In the genomic region with DNA sequence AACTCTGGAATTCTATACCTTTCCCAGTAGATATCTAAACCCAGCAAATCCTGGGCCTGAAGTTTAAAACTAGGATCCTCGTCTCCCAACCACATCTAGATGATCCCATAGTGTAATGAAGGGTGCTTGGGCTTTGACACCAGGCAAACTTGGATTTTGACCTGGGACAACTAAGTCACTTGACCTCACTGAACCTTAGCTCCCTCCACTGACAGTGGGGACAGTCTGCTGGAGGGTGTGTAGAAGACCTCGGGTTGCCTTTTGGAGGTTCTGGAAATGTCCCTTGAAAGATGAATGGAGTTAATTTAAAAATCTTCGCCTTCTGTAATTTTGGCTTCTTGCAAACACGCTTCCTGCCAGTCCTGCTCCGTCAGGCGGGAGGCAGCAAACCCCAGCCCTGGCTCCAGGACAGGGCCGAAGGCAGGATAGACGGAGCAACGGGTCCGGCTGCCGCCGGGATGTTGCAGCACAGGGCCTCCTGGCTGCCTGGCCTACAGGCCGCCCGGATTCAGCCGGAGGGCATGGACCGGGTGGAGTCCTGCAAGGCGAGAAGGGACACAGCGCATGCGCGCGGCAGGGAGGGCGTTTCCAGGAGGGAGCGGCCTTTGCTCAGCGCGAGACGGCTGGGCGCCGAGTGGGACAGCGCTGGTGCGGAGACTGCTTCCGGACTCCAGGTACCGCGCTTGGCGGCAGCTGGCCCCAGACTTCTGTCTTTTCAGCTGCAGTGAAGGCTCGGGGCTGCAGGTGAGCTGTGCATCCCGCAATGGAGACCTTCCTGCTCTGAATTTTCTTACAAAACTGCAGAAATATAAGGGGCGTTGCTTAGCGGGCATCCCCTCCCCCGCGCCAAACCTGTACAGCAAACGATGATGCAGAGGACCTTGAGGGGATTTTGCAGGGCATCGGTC, we compare ENCODE assay signal across 1 cellular context.
TF ChIP-seq lines count a peak whose summit lies in the region.

A gene with protein sequence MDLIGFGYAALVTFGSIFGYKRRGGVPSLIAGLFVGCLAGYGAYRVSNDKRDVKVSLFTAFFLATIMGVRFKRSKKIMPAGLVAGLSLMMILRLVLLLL (plus strand): TSS at position 612 of the 908 bp plus-strand sequence. CDS start 5,990 bp downstream, outside the sequence.

TF ChIP-seq in HepG2, 621 proteins besides CTCF, POLR2A, EP300 and RAD21 (continued from another document and continues in another):
- TF ChIP-seq, protein P1, sequence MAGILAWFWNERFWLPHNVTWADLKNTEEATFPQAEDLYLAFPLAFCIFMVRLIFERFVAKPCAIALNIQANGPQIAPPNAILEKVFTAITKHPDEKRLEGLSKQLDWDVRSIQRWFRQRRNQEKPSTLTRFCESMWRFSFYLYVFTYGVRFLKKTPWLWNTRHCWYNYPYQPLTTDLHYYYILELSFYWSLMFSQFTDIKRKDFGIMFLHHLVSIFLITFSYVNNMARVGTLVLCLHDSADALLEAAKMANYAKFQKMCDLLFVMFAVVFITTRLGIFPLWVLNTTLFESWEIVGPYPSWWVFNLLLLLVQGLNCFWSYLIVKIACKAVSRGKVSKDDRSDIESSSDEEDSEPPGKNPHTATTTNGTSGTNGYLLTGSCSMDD (CRISPR knock-in tag; IDR thresholded peaks at IDR 0.05): 0 out of 2 replicates have a peak, but pooled peaks have one; percentile 83
- TF ChIP-seq, protein P2, sequence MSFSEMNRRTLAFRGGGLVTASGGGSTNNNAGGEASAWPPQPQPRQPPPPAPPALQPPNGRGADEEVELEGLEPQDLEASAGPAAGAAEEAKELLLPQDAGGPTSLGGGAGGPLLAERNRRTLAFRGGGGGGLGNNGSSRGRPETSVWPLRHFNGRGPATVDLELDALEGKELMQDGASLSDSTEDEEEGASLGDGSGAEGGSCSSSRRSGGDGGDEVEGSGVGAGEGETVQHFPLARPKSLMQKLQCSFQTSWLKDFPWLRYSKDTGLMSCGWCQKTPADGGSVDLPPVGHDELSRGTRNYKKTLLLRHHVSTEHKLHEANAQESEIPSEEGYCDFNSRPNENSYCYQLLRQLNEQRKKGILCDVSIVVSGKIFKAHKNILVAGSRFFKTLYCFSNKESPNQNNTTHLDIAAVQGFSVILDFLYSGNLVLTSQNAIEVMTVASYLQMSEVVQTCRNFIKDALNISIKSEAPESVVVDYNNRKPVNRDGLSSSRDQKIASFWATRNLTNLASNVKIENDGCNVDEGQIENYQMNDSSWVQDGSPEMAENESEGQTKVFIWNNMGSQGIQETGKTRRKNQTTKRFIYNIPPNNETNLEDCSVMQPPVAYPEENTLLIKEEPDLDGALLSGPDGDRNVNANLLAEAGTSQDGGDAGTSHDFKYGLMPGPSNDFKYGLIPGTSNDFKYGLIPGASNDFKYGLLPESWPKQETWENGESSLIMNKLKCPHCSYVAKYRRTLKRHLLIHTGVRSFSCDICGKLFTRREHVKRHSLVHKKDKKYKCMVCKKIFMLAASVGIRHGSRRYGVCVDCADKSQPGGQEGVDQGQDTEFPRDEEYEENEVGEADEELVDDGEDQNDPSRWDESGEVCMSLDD (CRISPR knock-in tag; IDR thresholded peaks at IDR 0.05; ENCODE audit: borderline replicate concordance): peak; percentile 65; the same call in 1 of the 2 replicates
- TF ChIP-seq ZBTB21 (CRISPR knock-in tag; IDR thresholded peaks at IDR 0.05) (no peak), ZNF354B (CRISPR knock-in tag; IDR thresholded peaks at IDR 0.05) (0 out of 2 replicates have a peak, but pooled peaks have one; percentile 73), GATA4 (IDR thresholded peaks at IDR 0.05; ENCODE audit: borderline replicate concordance, low read depth) (peak; percentile 83; the same call in 1 of the 2 replicates), ZNF20 (CRISPR knock-in tag; IDR thresholded peaks at IDR 0.05) (peak; percentile 71; the same call in 1 of the 2 replicates), PRMT3 (CRISPR knock-in tag; IDR thresholded peaks at IDR 0.05; ENCODE audit: borderline replicate concordance, low read depth) (no peak), ISL2 (CRISPR knock-in tag; IDR thresholded peaks at IDR 0.05) (peak; percentile 74; the same call in 1 of the 2 replicates), ZNF12 (CRISPR knock-in tag; IDR thresholded peaks at IDR 0.05) (no peak; the same call in 1 of the 2 replicates), ZNF253 (CRISPR knock-in tag; IDR thresholded peaks at IDR 0.05; ENCODE audit: borderline replicate concordance) (peak; percentile 20; the same call in 1 of the 2 replicates), SALL1 (CRISPR knock-in tag; IDR thresholded peaks at IDR 0.05) (peak; percentile 92), ZNF629 (CRISPR knock-in tag; conservative IDR thresholded peaks at IDR 0.05) (no peak; the same call in 1 of the 2 replicates), KLF15 (CRISPR knock-in tag; IDR thresholded peaks at IDR 0.05; ENCODE audit: borderline replicate concordance) (0 out of 2 replicates have a peak, but pooled peaks have one; percentile 81), FOXK2 (IDR thresholded peaks at IDR 0.05) (no peak), ZNF543 (CRISPR knock-in tag; IDR thresholded peaks at IDR 0.05) (peak; percentile 17; the same call in 1 of the 2 replicates), KLF9 (CRISPR knock-in tag; IDR thresholded peaks at IDR 0.05; ENCODE audit: low read depth) (no peak), KDM1A (CRISPR knock-in tag; IDR thresholded peaks at IDR 0.05) (peak; percentile 15; the same call in 1 of the 2 replicates), ATM (IDR thresholded peaks at IDR 0.05; ENCODE audit: borderline replicate concordance) (no peak), CHD4 (IDR thresholded peaks at IDR 0.05; ENCODE audit: borderline replicate concordance, low read length) (no peak), ELF1 (CRISPR knock-in tag; IDR thresholded peaks at IDR 0.05) (peak; percentile 90), ZNF329 (CRISPR knock-in tag; IDR thresholded peaks at IDR 0.05; ENCODE audit: low read depth) (peak; percentile 82; the same call in 1 of the 2 replicates), ZNF546 (CRISPR knock-in tag; conservative IDR thresholded peaks at IDR 0.05) (peak; percentile 87; the same call in 1 of the 2 replicates), KLF11 (CRISPR knock-in tag; IDR thresholded peaks at IDR 0.05) (peak; percentile 84), ZNF331 (CRISPR knock-in tag; IDR thresholded peaks at IDR 0.05) (peak; percentile 92; the same call in 1 of the 2 replicates), SP1 (IDR thresholded peaks at IDR 0.05) (no peak), SP1 (CRISPR knock-in tag; IDR thresholded peaks at IDR 0.05) (peak; percentile 84), SNAPC2 (CRISPR knock-in tag; IDR thresholded peaks at IDR 0.05) (peak; percentile 29; the same call in 1 of the 2 replicates), ZNF431 (CRISPR knock-in tag; IDR thresholded peaks at IDR 0.05; ENCODE audit: borderline replicate concordance, low read depth) (peak; percentile 55), ELF4 (CRISPR knock-in tag; IDR thresholded peaks at IDR 0.05; ENCODE audit: borderline replicate concordance) (no peak), ZSCAN30 (CRISPR knock-in tag; IDR thresholded peaks at IDR 0.05) (0 out of 2 replicates have a peak, but pooled peaks have one; percentile 86), ARNT (IDR thresholded peaks at IDR 0.05) (no peak), SNAI1 (CRISPR knock-in tag; IDR thresholded peaks at IDR 0.05; ENCODE audit: borderline replicate concordance) (0 out of 2 replicates have a peak, but pooled peaks have one; percentile 51), TAF15 (IDR thresholded peaks at IDR 0.05; ENCODE audit: low read depth, low read length, poor library complexity, severe bottlenecking) (peak; percentile 91), ZNF768 (CRISPR knock-in tag; IDR thresholded peaks at IDR 0.05) (peak; percentile 89), BCL6 (CRISPR knock-in tag; IDR thresholded peaks at IDR 0.05) (peak; percentile 72), PCBP1 (IDR thresholded peaks at IDR 0.05; ENCODE audit: borderline replicate concordance, low read depth, low read length) (no peak), ZNF746 (CRISPR knock-in tag; IDR thresholded peaks at IDR 0.05) (no peak), ZBTB42 (CRISPR knock-in tag; IDR thresholded peaks at IDR 0.05) (no peak), ZNF44 (CRISPR knock-in tag; IDR thresholded peaks at IDR 0.05) (0 out of 2 replicates have a peak, but pooled peaks have one; percentile 34), ZNF205 (CRISPR knock-in tag; IDR thresholded peaks at IDR 0.05) (peak; percentile 81; the same call in 1 of the 2 replicates)
- TF ChIP-seq, protein P3, sequence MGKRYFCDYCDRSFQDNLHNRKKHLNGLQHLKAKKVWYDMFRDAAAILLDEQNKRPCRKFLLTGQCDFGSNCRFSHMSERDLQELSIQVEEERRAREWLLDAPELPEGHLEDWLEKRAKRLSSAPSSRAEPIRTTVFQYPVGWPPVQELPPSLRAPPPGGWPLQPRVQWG (CRISPR knock-in tag; IDR thresholded peaks at IDR 0.05; ENCODE audit: borderline replicate concordance, low read depth): no peak
- TF ChIP-seq, protein P4, sequence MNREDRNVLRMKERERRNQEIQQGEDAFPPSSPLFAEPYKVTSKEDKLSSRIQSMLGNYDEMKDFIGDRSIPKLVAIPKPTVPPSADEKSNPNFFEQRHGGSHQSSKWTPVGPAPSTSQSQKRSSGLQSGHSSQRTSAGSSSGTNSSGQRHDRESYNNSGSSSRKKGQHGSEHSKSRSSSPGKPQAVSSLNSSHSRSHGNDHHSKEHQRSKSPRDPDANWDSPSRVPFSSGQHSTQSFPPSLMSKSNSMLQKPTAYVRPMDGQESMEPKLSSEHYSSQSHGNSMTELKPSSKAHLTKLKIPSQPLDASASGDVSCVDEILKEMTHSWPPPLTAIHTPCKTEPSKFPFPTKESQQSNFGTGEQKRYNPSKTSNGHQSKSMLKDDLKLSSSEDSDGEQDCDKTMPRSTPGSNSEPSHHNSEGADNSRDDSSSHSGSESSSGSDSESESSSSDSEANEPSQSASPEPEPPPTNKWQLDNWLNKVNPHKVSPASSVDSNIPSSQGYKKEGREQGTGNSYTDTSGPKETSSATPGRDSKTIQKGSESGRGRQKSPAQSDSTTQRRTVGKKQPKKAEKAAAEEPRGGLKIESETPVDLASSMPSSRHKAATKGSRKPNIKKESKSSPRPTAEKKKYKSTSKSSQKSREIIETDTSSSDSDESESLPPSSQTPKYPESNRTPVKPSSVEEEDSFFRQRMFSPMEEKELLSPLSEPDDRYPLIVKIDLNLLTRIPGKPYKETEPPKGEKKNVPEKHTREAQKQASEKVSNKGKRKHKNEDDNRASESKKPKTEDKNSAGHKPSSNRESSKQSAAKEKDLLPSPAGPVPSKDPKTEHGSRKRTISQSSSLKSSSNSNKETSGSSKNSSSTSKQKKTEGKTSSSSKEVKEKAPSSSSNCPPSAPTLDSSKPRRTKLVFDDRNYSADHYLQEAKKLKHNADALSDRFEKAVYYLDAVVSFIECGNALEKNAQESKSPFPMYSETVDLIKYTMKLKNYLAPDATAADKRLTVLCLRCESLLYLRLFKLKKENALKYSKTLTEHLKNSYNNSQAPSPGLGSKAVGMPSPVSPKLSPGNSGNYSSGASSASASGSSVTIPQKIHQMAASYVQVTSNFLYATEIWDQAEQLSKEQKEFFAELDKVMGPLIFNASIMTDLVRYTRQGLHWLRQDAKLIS (CRISPR knock-in tag; IDR thresholded peaks at IDR 0.05): 0 out of 2 replicates have a peak, but pooled peaks have one; percentile 10
- TF ChIP-seq, protein P5, sequence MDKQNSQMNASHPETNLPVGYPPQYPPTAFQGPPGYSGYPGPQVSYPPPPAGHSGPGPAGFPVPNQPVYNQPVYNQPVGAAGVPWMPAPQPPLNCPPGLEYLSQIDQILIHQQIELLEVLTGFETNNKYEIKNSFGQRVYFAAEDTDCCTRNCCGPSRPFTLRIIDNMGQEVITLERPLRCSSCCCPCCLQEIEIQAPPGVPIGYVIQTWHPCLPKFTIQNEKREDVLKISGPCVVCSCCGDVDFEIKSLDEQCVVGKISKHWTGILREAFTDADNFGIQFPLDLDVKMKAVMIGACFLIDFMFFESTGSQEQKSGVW (CRISPR knock-in tag; IDR thresholded peaks at IDR 0.05; ENCODE audit: borderline replicate concordance): no peak
- TF ChIP-seq, protein P6, sequence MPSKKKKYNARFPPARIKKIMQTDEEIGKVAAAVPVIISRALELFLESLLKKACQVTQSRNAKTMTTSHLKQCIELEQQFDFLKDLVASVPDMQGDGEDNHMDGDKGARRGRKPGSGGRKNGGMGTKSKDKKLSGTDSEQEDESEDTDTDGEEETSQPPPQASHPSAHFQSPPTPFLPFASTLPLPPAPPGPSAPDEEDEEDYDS (CRISPR knock-in tag; IDR thresholded peaks at IDR 0.05): peak; percentile 96
- TF ChIP-seq, protein P7, sequence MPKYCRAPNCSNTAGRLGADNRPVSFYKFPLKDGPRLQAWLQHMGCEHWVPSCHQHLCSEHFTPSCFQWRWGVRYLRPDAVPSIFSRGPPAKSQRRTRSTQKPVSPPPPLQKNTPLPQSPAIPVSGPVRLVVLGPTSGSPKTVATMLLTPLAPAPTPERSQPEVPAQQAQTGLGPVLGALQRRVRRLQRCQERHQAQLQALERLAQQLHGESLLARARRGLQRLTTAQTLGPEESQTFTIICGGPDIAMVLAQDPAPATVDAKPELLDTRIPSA (CRISPR knock-in tag; IDR thresholded peaks at IDR 0.05; ENCODE audit: borderline replicate concordance): 0 out of 2 replicates have a peak, but pooled peaks have one; percentile 16
- TF ChIP-seq, protein P8, sequence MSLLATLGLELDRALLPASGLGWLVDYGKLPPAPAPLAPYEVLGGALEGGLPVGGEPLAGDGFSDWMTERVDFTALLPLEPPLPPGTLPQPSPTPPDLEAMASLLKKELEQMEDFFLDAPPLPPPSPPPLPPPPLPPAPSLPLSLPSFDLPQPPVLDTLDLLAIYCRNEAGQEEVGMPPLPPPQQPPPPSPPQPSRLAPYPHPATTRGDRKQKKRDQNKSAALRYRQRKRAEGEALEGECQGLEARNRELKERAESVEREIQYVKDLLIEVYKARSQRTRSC (CRISPR knock-in tag; IDR thresholded peaks at IDR 0.05; ENCODE audit: low read depth): no peak
- TF ChIP-seq, protein P9, sequence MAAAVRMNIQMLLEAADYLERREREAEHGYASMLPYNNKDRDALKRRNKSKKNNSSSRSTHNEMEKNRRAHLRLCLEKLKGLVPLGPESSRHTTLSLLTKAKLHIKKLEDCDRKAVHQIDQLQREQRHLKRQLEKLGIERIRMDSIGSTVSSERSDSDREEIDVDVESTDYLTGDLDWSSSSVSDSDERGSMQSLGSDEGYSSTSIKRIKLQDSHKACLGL (CRISPR knock-in tag; IDR thresholded peaks at IDR 0.05): peak; percentile 96
